In genomic region chr20:24768977-24769675, GRCh38 we compare ENCODE assay signal across 22 cellular contexts.
DNase-seq lines count a peak whose midpoint lies in the region; ATAC-seq and TF ChIP-seq lines count a peak whose summit lies in the region.
"Had no signal": no experiment of that assay in that cellular context is flagged by ENCODE, and none has a peak within 500 bp of the region (broad histone marks: within the 10 kb centered on the region; RNA-seq: fewer than 3 reads in every experiment).

No MANE protein-coding gene starts in this region.

- H3F3A ChIP-seq in SK-N-SH (replicated peaks; ENCODE audit: insufficient read depth): peaks cover 13% of the 10 kb centered on the region

- no peaks in the 10 kb centered on the region for H3K9me2 ChIP-seq in SK-N-SH

- no peaks in the 10 kb centered on the region for H3K4me1 Mint-ChIP-seq in effector memory CD8-positive, alpha-beta T cell (ENCODE audit: low read depth in 2 of 2)

- TF ChIP-seq EP300 in SK-N-SH (IDR thresholded peaks at IDR 0.05; ENCODE audit: borderline replicate concordance in 1 of 2, low read depth in 1 of 2, low read length in 1 of 2): no peak

- no peak overlapping the region for H3K4me2 ChIP-seq in SK-N-SH

- no peaks in the 10 kb centered on the region for H3K27me3 ChIP-seq in SK-N-SH (ENCODE audit: insufficient read depth)
- H3K27me3 ChIP-seq: brain microvascular endothelial cell had no signal

- WGBS in SK-N-SH (ENCODE audit: low lambda C conversion rate): 54% methylated on average over 7 of the region's 8 CpGs

- POLR2A ChIA-PET in SK-N-SH (lab: Yijun Ruan, JAX): no interaction called here

- no peak for TF ChIP-seq CTCF in SK-N-SH (IDR thresholded peaks at IDR 0.05)

- no peak overlapping the region for H3K4me3 ChIP-seq in SK-N-SH (ENCODE audit: low read depth in 2 of 2, low read length in 1 of 2)
- H3K4me3 ChIP-seq: GM23248, left ventricle myocardium inferior, prostate gland had no signal

- DNase-seq in activated CD4-positive, CD25-positive, alpha-beta regulatory T cell treated with anti-CD3 and anti-CD28 coated beads, Interleukin-2, amount 50 U/mL, for 72 hours: peak; percentile 9
- peak; percentile 76 for DNase-seq in SK-N-SH
- DNase-seq in islet precursor cell: peak; percentile 50
- peak; percentile 14 for DNase-seq in stimulated activated CD8-positive, alpha-beta memory T cell treated with anti-CD3 and anti-CD28 coated beads, Interleukin-4, amount 100 ng/mL, for 48 hours
- no peak for DNase-seq in effector memory CD8-positive, alpha-beta T cell
- no peak for DNase-seq in NCI-H2171 treated with DMSO at 0.1 percent for 48 hours (lab: John Stamatoyannopoulos, UW)
- DNase-seq: 8988T; activated CD4-positive, alpha-beta T cell treated with anti-CD3 and anti-CD28 coated beads for 1 hour; AML-193; GM23248; left ventricle myocardium inferior; NCI-H2029; NCI-H82; stimulated activated CD4-positive, alpha-beta T cell treated with anti-CD3 and anti-CD28 coated beads, Interleukin-2, amount 100 ng/mL, for 24 hours; stimulated activated naive CD4-positive, alpha-beta T cell had no signal

- H3K79me2 ChIP-seq in SK-N-SH (ENCODE audit: insufficient read depth): no peaks in the 10 kb centered on the region

- H3K36me3 Mint-ChIP-seq in effector memory CD8-positive, alpha-beta T cell (ENCODE audit: insufficient read depth): no peaks in the 10 kb centered on the region

- no peaks in the 10 kb centered on the region for H3K9me3 ChIP-seq in SK-N-SH
- H3K9me3 ChIP-seq: Caco-2, left ventricle myocardium inferior, prostate gland had no signal

- peaks cover 11 to 15% of the 10 kb centered on the region in 2 experiments; a peak in 1 of 4 replicates for H3K4me1 ChIP-seq in SK-N-SH (ENCODE audit: control insufficient read depth in 1 of 2, insufficient read depth in 2 of 2, low read depth in 1 of 2, low read length in 1 of 2)
- H3K4me1 ChIP-seq: Caco-2, left ventricle myocardium inferior, prostate gland had no signal

- ATAC-seq in activated CD4-positive, CD25-positive, alpha-beta regulatory T cell treated with anti-CD3 and anti-CD28 coated beads, Interleukin-2, amount 50 U/mL, for 24 hours: no peak
- ATAC-seq in effector memory CD8-positive, alpha-beta T cell (replicated peaks): no peak
- no peak for ATAC-seq in HG03139 (IDR thresholded peaks at IDR 0.05; ENCODE audit: unreplicated experiment)
- ATAC-seq: Right ventricle myocardium inferior had no signal

- H3K9ac ChIP-seq in SK-N-SH: no peak overlapping the region
- H3K9ac ChIP-seq: GM23248 had no signal

- H4K20me1 ChIP-seq in SK-N-SH (ENCODE audit: insufficient read depth): no peaks in the 10 kb centered on the region

- H3K4me3 Mint-ChIP-seq in effector memory CD8-positive, alpha-beta T cell: no peak overlapping the region

- CTCF ChIA-PET in SK-N-SH (lab: Yijun Ruan, JAX): interaction anchor here (0.9 to 1.1 kb wide), 3 partner anchors 13 to 47 kb away, joined by 3 read pairs; no protein-coding TSS in a partner anchor

- H3K27ac Mint-ChIP-seq in effector memory CD8-positive, alpha-beta T cell: no peak overlapping the region
- H3K27ac Mint-ChIP-seq: activated T-helper 2 cell treated with anti-CD3 and anti-CD28 coated beads, Interferon-gamma antibody, Interleukin-2, Interleukin-4, amounts not matched to agents 10 μg/mL and 5 μg/mL and 100 μg/mL, durations not matched to agents 14 hours and 24 hours and 36 hours had no signal

- TF ChIP-seq RAD21 in SK-N-SH (IDR thresholded peaks at IDR 0.05; ENCODE audit: low read length): no peak

- peaks cover 0 to 1% of the 10 kb centered on the region in 2 donors for H3K9me3 Mint-ChIP-seq in effector memory CD8-positive, alpha-beta T cell
- H3K9me3 Mint-ChIP-seq: activated T-helper 2 cell treated with anti-CD3 and anti-CD28 coated beads, Interferon-gamma antibody, Interleukin-2, Interleukin-4, amounts not matched to agents 10 μg/mL and 5 μg/mL and 100 μg/mL, durations not matched to agents 14 hours and 24 hours and 36 hours had no signal

- H2AFZ ChIP-seq in SK-N-SH (ENCODE audit: low read depth): no peak overlapping the region
- H2AFZ ChIP-seq: GM23248 had no signal

- no peak overlapping the region for H3K27ac ChIP-seq in SK-N-SH (ENCODE audit: low read depth in 2 of 2, low read length in 1 of 2)
- H3K27ac ChIP-seq: brain microvascular endothelial cell, GM23248, left ventricle myocardium inferior, prostate gland had no signal

- peaks cover 59 to 78% of the 10 kb centered on the region in 2 donors for H3K27me3 Mint-ChIP-seq in effector memory CD8-positive, alpha-beta T cell

- H3K36me3 ChIP-seq in SK-N-SH (replicated peaks in 1 of 2; ENCODE audit: control insufficient read depth in 1 of 2, insufficient read depth in 2 of 2, low read length in 1 of 2): no peaks in the 10 kb centered on the region
- H3K36me3 ChIP-seq: brain microvascular endothelial cell, left ventricle myocardium inferior, prostate gland had no signal

TF ChIP-seq in SK-N-SH, 30 proteins besides CTCF, POLR2A, EP300 and RAD21:
- TF ChIP-seq GATA2 (CRISPR knock-in tag; IDR thresholded peaks at IDR 0.05): peak; percentile 80
- TF ChIP-seq REST (IDR thresholded peaks at IDR 0.05; ENCODE audit: low read depth, low read length): no peak
- no peak for TF ChIP-seq MEF2A (IDR thresholded peaks at IDR 0.05; ENCODE audit: borderline replicate concordance, low read depth)

Comparison
In these comparisons a context has a peak if more than half of its experiments do, and no peak if none do; other contexts are left out.
1. DNase-seq: peak in activated CD4-positive, CD25-positive, alpha-beta regulatory T cell treated with anti-CD3 and anti-CD28 coated beads, Interleukin-2, amount 50 U/mL, for 72 hours (single experiment), SK-N-SH (single experiment), islet precursor cell (single experiment) and stimulated activated CD8-positive, alpha-beta memory T cell treated with anti-CD3 and anti-CD28 coated beads, Interleukin-4, amount 100 ng/mL, for 48 hours (single experiment); none in effector memory CD8-positive, alpha-beta T cell (0 of 3) and NCI-H2171 treated with DMSO at 0.1 percent for 48 hours (single experiment).